24 cellular contexts compared by ENCODE assay signal in genomic region chr12:93231938-93232337, GRCh38.
"Had no signal": no experiment of that assay in that cellular context is flagged by ENCODE, and none has a peak within 500 bp of the region (broad histone marks: within the 10 kb centered on the region; RNA-seq: fewer than 3 reads in every experiment).

No MANE protein-coding gene starts in this region.

- H3K27me3 ChIP-seq: dorsolateral prefrontal cortex, esophagus squamous epithelium, gastrocnemius medialis, heart right ventricle, left lung had no signal

- H3K27ac ChIP-seq: coronary artery, dorsolateral prefrontal cortex, esophagus squamous epithelium, gastrocnemius medialis, heart right ventricle, left lung, lower lobe of right lung had no signal

- H3K4me1 ChIP-seq: esophagus squamous epithelium, left lung, lower lobe of right lung had no signal

- H3K4me3 ChIP-seq: coronary artery, dorsolateral prefrontal cortex, esophagus squamous epithelium, gastrocnemius medialis, heart right ventricle, left lung, lower lobe of right lung, mucosa of descending colon had no signal

- H3K36me3 ChIP-seq: esophagus squamous epithelium, gastrocnemius medialis, heart right ventricle, left lung, lower lobe of right lung had no signal

- DNase-seq: dermis blood vessel endothelial cell; dorsolateral prefrontal cortex; effector CD4-positive, alpha-beta T cell; effector memory CD4-positive, alpha-beta T cell; esophagus squamous epithelium; foreskin fibroblast; foreskin melanocyte; gastrocnemius medialis; glutamatergic neuron; head of caudate nucleus; heart right ventricle; hippocampal formation; left cardiac atrium; left lung; left ventricle myocardium superior; lower lobe of right lung; mesenchymal stem cell; mucosa of descending colon; naive B cell had no signal

- ATAC-seq: gastrocnemius medialis, heart right ventricle, left cardiac atrium, left lung, left ventricle myocardium superior, lower lobe of right lung, mucosa of descending colon had no signal

- FAIRE-seq: colon, endothelial cell of umbilical vein, islet of Langerhans, keratinocyte had no signal

- H3K9me3 ChIP-seq: esophagus squamous epithelium, gastrocnemius medialis, left lung, lower lobe of right lung, mucosa of descending colon had no signal
